In the genomic region with DNA sequence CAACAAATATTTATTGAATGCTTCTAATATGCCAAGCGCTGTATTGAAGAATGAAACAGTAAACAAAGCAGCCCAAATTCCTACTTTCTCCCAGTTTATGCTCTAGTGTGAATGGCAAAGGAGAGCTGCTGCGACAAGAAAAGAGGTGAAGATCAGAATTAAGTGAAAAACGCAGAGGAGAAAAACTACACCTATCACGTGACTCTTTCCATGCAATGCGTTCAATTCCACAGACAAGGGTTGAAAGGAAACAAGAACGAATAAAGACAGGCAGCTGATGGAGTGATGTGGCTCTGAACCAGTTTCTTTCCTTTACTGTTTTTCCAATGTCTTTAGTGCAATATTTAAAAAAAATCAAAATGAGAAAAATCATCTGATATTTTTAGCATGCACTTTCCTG, we compare ENCODE assay signal across 2 cellular contexts.
TF ChIP-seq lines count a peak whose summit lies in the region.

No MANE protein-coding gene starts in this region.

TF ChIP-seq in A549, 52 proteins besides CTCF, POLR2A, EP300 and RAD21 (continued from another document):
- TF ChIP-seq, protein P1, sequence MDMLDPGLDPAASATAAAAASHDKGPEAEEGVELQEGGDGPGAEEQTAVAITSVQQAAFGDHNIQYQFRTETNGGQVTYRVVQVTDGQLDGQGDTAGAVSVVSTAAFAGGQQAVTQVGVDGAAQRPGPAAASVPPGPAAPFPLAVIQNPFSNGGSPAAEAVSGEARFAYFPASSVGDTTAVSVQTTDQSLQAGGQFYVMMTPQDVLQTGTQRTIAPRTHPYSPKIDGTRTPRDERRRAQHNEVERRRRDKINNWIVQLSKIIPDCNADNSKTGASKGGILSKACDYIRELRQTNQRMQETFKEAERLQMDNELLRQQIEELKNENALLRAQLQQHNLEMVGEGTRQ (IDR thresholded peaks at IDR 0.05), result 0 out of 2 replicates have a peak, but pooled peaks have one; percentile 23
- TF ChIP-seq TP53 (CRISPR knock-in tag; IDR thresholded peaks at IDR 0.05) (no peak), RARB (CRISPR knock-in tag; IDR thresholded peaks at IDR 0.05) (no peak), FOSB (CRISPR knock-in tag; IDR thresholded peaks at IDR 0.05) (no peak), PHF8 (IDR thresholded peaks at IDR 0.05; ENCODE audit: borderline replicate concordance, low read depth) (no peak), ESRRA (IDR thresholded peaks at IDR 0.05; ENCODE audit: borderline replicate concordance, low read length) (no peak)

TF ChIP-seq in WTC11, 78 proteins besides CTCF, POLR2A, EP300 and RAD21 (continued from another document):
- TF ChIP-seq, protein P2, sequence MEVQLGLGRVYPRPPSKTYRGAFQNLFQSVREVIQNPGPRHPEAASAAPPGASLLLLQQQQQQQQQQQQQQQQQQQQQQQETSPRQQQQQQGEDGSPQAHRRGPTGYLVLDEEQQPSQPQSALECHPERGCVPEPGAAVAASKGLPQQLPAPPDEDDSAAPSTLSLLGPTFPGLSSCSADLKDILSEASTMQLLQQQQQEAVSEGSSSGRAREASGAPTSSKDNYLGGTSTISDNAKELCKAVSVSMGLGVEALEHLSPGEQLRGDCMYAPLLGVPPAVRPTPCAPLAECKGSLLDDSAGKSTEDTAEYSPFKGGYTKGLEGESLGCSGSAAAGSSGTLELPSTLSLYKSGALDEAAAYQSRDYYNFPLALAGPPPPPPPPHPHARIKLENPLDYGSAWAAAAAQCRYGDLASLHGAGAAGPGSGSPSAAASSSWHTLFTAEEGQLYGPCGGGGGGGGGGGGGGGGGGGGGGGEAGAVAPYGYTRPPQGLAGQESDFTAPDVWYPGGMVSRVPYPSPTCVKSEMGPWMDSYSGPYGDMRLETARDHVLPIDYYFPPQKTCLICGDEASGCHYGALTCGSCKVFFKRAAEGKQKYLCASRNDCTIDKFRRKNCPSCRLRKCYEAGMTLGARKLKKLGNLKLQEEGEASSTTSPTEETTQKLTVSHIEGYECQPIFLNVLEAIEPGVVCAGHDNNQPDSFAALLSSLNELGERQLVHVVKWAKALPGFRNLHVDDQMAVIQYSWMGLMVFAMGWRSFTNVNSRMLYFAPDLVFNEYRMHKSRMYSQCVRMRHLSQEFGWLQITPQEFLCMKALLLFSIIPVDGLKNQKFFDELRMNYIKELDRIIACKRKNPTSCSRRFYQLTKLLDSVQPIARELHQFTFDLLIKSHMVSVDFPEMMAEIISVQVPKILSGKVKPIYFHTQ (CRISPR knock-in tag; IDR thresholded peaks at IDR 0.05), result no peak
- TF ChIP-seq, protein P3, sequence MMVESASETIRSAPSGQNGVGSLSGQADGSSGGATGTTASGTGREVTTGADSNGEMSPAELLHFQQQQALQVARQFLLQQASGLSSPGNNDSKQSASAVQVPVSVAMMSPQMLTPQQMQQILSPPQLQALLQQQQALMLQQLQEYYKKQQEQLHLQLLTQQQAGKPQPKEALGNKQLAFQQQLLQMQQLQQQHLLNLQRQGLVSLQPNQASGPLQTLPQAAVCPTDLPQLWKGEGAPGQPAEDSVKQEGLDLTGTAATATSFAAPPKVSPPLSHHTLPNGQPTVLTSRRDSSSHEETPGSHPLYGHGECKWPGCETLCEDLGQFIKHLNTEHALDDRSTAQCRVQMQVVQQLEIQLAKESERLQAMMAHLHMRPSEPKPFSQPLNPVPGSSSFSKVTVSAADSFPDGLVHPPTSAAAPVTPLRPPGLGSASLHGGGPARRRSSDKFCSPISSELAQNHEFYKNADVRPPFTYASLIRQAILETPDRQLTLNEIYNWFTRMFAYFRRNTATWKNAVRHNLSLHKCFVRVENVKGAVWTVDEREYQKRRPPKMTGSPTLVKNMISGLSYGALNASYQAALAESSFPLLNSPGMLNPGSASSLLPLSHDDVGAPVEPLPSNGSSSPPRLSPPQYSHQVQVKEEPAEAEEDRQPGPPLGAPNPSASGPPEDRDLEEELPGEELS (CRISPR knock-in tag; IDR thresholded peaks at IDR 0.05), result no peak
